8 cellular contexts compared by ENCODE assay signal in genomic region chr6:151690768-151691562, GRCh38.
DNase-seq lines count a peak whose midpoint lies in the region; ATAC-seq and TF ChIP-seq lines count a peak whose summit lies in the region.

No MANE protein-coding gene starts in this region.

- H3K27me3 Mint-ChIP-seq in natural killer cell (ENCODE audit: low read depth in 2 of 2): no peaks in the 10 kb centered on the region
- no peaks in the 10 kb centered on the region for H3K27me3 Mint-ChIP-seq in mesothelial cell of epicardium (ENCODE audit: low read depth)

- DNase-seq in GM12864 (ENCODE audit: low read depth) (peak; percentile 74), KG1 (lab: John Stamatoyannopoulos, UW) (peak; percentile 30), coronary artery (ENCODE audit: low spot score) (no peak), natural killer cell (no peak), mucosa of gallbladder (ENCODE audit: low spot score) (no peak), mesothelial cell of epicardium (ENCODE audit: low spot score in 2 of 2, unreplicated experiment in 2 of 2) (no peak)
- DNase-seq in effector CD4-positive, alpha-beta T cell: no peak

- peaks cover 14 to 18% of the 10 kb centered on the region in 2 donors for H3K4me1 Mint-ChIP-seq in natural killer cell
- no peaks in the 10 kb centered on the region for H3K4me1 Mint-ChIP-seq in mesothelial cell of epicardium

- H3K9me3 Mint-ChIP-seq in natural killer cell (no peaks in the 10 kb centered on the region), mesothelial cell of epicardium (no peaks in the 10 kb centered on the region)

- H3K27ac ChIP-seq in coronary artery: peak overlapping the region; percentile 76 to 78

- TF ChIP-seq CTCF in GM12864 (IDR thresholded peaks at IDR 0.05; ENCODE audit: low read depth, low read length, missing control alignments): no peak
- TF ChIP-seq CTCF in coronary artery (IDR thresholded peaks at IDR 0.05): no peak
- TF ChIP-seq CTCF in natural killer cell (IDR thresholded peaks at IDR 0.05): no peak
- TF ChIP-seq CTCF in mesothelial cell of epicardium (IDR thresholded peaks at IDR 0.05; ENCODE audit: unreplicated experiment): no peak

- H3K4me3 ChIP-seq in GM12864 (ENCODE audit: low read depth, low read length) (peak overlapping the region; percentile 40; the same call in 1 of the 2 replicates), coronary artery (peak overlapping the region; percentile 51)

- intact Hi-C loops in natural killer cell (cut with micrococcal nuclease): no loop called here

- ATAC-seq in GM21528 (IDR thresholded peaks at IDR 0.05; ENCODE audit: low FRiP score, unreplicated experiment): peak; percentile 96
- ATAC-seq in natural killer cell: peak; percentile 71 to 79 (median 72)

- peak overlapping the region; percentile 67 for H3K4me3 Mint-ChIP-seq in natural killer cell
- no peak overlapping the region for H3K4me3 Mint-ChIP-seq in mesothelial cell of epicardium

- H3K36me3 Mint-ChIP-seq in natural killer cell: no peaks in the 10 kb centered on the region
- H3K36me3 Mint-ChIP-seq in mesothelial cell of epicardium: no peaks in the 10 kb centered on the region

- H3K27ac Mint-ChIP-seq in natural killer cell (peak overlapping the region; percentile 48 to 76), mesothelial cell of epicardium (no peak overlapping the region)

Comparison
In these comparisons a context has a peak if more than half of its experiments do, and no peak if none do; other contexts are left out.
1. DNase-seq: peak in GM12864 (single experiment) and KG1 (single experiment); none in coronary artery (single experiment), natural killer cell (single experiment), effector CD4-positive, alpha-beta T cell (single experiment), mucosa of gallbladder (single experiment) and mesothelial cell of epicardium (0 of 2).